ENCODE assay signal across 1 cellular context in the genomic region with DNA sequence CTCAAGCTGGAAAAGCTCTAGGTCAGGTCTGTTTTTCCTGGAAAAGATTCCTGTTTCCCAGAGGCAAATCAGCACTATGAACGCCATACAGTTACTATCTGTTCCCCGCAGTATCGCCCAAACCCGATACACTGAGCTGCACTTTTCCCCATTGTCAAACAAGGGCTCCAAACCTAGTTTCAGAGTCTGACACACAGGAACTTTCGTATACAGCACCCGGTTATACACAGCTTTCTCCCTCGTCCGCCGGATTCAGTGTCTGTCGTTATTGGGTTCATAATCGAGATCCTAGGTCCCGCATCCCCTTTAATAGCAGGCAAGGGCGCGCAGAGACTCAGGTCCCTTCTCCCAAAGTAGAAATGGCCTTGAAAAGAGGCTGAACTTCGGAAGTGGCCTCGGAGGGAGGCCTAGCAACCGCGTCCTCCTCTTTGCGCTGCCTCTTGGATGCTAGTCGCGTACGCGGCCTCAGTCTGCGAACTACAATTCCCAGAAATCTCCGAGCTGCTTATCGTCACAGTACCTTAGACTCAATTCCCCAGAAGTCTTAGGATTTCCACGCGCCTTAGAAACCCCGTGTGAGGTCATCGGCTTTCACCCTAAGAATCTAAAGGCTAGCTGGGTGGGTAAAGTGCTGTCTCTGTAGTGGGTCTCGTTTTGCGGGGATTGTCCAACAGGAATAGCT.
A peak's percentile ranks its signal among the peaks of the same experiment; 100 is the strongest.
TF ChIP-seq lines count a peak whose summit lies in the region.

No MANE protein-coding gene starts in this region.

TF ChIP-seq in HepG2, 621 proteins besides CTCF, POLR2A, EP300 and RAD21:
- TF ChIP-seq ZNF343 (CRISPR knock-in tag; IDR thresholded peaks at IDR 0.05) (no peak), ZBTB33 (CRISPR knock-in tag; IDR thresholded peaks at IDR 0.05) (peak; percentile 57)
- TF ChIP-seq, protein P1, sequence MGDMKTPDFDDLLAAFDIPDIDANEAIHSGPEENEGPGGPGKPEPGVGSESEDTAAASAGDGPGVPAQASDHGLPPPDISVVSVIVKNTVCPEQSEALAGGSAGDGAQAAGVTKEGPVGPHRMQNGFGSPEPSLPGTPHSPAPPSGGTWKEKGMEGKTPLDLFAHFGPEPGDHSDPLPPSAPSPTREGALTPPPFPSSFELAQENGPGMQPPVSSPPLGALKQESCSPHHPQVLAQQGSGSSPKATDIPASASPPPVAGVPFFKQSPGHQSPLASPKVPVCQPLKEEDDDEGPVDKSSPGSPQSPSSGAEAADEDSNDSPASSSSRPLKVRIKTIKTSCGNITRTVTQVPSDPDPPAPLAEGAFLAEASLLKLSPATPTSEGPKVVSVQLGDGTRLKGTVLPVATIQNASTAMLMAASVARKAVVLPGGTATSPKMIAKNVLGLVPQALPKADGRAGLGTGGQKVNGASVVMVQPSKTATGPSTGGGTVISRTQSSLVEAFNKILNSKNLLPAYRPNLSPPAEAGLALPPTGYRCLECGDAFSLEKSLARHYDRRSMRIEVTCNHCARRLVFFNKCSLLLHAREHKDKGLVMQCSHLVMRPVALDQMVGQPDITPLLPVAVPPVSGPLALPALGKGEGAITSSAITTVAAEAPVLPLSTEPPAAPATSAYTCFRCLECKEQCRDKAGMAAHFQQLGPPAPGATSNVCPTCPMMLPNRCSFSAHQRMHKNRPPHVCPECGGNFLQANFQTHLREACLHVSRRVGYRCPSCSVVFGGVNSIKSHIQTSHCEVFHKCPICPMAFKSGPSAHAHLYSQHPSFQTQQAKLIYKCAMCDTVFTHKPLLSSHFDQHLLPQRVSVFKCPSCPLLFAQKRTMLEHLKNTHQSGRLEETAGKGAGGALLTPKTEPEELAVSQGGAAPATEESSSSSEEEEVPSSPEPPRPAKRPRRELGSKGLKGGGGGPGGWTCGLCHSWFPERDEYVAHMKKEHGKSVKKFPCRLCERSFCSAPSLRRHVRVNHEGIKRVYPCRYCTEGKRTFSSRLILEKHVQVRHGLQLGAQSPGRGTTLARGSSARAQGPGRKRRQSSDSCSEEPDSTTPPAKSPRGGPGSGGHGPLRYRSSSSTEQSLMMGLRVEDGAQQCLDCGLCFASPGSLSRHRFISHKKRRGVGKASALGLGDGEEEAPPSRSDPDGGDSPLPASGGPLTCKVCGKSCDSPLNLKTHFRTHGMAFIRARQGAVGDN (CRISPR knock-in tag; IDR thresholded peaks at IDR 0.05) = no peak
